34 cellular contexts compared by ENCODE assay signal in the genomic region with DNA sequence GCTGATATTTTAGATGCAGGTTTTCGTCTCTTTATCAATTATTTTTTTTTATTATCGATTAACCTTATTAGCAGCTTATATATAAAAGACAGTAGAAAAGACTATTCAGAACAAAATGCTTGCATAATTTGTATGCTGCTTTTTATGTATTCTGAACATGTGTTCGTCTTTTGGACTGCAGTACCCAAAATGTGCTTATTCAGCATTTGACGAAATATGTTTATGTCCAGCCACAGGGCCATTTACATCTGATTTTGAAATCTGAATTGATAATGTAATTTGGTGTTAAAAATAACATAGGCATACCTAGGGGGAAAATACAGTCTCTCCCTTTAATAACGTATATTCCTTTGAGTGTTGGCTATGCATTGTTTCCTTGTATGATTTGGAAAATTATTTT.
"Had no signal": no experiment of that assay in that cellular context is flagged by ENCODE, and none has a peak within 500 bp of the region (broad histone marks: within the 10 kb centered on the region; RNA-seq: fewer than 3 reads in every experiment).

No MANE protein-coding gene starts in this region.

- H3K27me3 Mint-ChIP-seq: activated B cell treated with CpG ODN at 0.5 μM for 24 hours; activated CD4-positive, alpha-beta memory T cell treated with anti-CD3 and anti-CD28 coated beads for 36 hours; activated CD4-positive, alpha-beta T cell treated with anti-CD3 and anti-CD28 coated beads, Interleukin-2, amount 10 ng/mL, durations not matched to agents 24 days and 14 days; activated CD8-positive, alpha-beta T cell treated with anti-CD3 and anti-CD28 coated beads for 36 hours; activated naive CD8-positive, alpha-beta T cell treated with anti-CD3 and anti-CD28 coated beads for 36 hours; activated T-helper 17 cell treated with anti-CD3 and anti-CD28 coated beads, Interleukin-2, amount 50 U/mL, for 72 hours; T-helper 17 cell had no signal

- H3K36me3 ChIP-seq: adrenal gland, brain microvascular endothelial cell, breast epithelium had no signal

- ATAC-seq: activated CD8-positive, alpha-beta T cell treated with anti-CD3 and anti-CD28 coated beads for 36 hours; activated naive CD4-positive, alpha-beta T cell treated with anti-CD3 and anti-CD28 coated beads, Interleukin-2, amount 50 U/mL, for 72 hours; activated T-cell treated with anti-CD3 and anti-CD28 coated beads, Interleukin-2, amount 50 U/mL, for 4 hours; activated T-cell treated with anti-CD3 and anti-CD28 coated beads, Interleukin-2, amount 50 U/mL, for 72 hours; activated T-helper 17 cell treated with anti-CD3 and anti-CD28 coated beads, Interleukin-2, amount 50 U/mL, for 72 hours; body of pancreas; T-helper 17 cell had no signal

- FAIRE-seq: astrocyte, TTC549 had no signal

- H3K27ac ChIP-seq: adrenal gland, body of pancreas, brain microvascular endothelial cell, breast epithelium, VCaP had no signal

- H3K4me1 Mint-ChIP-seq: activated B cell treated with CpG ODN at 0.5 μM for 24 hours; activated CD4-positive, alpha-beta T cell treated with anti-CD3 and anti-CD28 coated beads, Interleukin-2, amount 10 ng/mL, durations not matched to agents 24 days and 14 days; activated T-helper 17 cell treated with anti-CD3 and anti-CD28 coated beads, Interleukin-2, amount 50 U/mL, for 72 hours; T-helper 17 cell had no signal

- H3K27me3 ChIP-seq: adrenal gland, body of pancreas, brain microvascular endothelial cell, breast epithelium had no signal

- H3K9me3 Mint-ChIP-seq: activated CD4-positive, alpha-beta T cell treated with anti-CD3 and anti-CD28 coated beads, Interleukin-2, amount 10 ng/mL, durations not matched to agents 24 days and 14 days; activated naive CD8-positive, alpha-beta T cell treated with anti-CD3 and anti-CD28 coated beads for 36 hours; activated T-cell treated with anti-CD3 and anti-CD28 coated beads, Interleukin-2, amount 50 U/mL, for 72 hours had no signal

- H3K4me1 ChIP-seq: adrenal gland, body of pancreas, breast epithelium had no signal

- DNase-seq: activated B cell treated with CpG ODN at 0.5 μM for 24 hours; activated CD4-positive, alpha-beta memory T cell treated with anti-CD3 and anti-CD28 coated beads for 36 hours; activated CD4-positive, alpha-beta T cell treated with anti-CD3 and anti-CD28 coated beads for 4 hours; activated CD4-positive, alpha-beta T cell treated with anti-CD3 and anti-CD28 coated beads, Interleukin-2, amount 10 ng/mL, durations not matched to agents 24 days and 14 days; activated CD4-positive, alpha-beta T cell treated with anti-CD3 and anti-CD28 coated beads, Interleukin-2, amount 50 U/mL, for 1 hour; activated CD4-positive, alpha-beta T cell treated with anti-CD3 and anti-CD28 coated beads, Interleukin-2, amount 50 U/mL, for 4 hours; activated CD4-positive, CD25-positive, alpha-beta regulatory T cell treated with anti-CD3 and anti-CD28 coated beads, Interleukin-2, amount 50 U/mL, for 72 hours; activated CD8-positive, alpha-beta memory T cell treated with anti-CD3 and anti-CD28 coated beads, Interleukin-2, amount 50 U/mL, for 4 hours; activated CD8-positive, alpha-beta T cell treated with anti-CD3 and anti-CD28 coated beads for 36 hours; activated effector memory CD4-positive, alpha-beta T cell treated with anti-CD3 and anti-CD28 coated beads, Interleukin-2, amount 50 U/mL, for 16 hours; activated gamma-delta T cell treated with Interleukin-2 at 50 U/mL for 16 hours; activated naive CD4-positive, alpha-beta T cell; activated naive CD4-positive, alpha-beta T cell treated with anti-CD3 and anti-CD28 coated beads for 36 hours; activated naive CD4-positive, alpha-beta T cell treated with anti-CD3 and anti-CD28 coated beads, Interleukin-2, amount 50 U/mL, for 16 hours; activated naive CD8-positive, alpha-beta T cell treated with anti-CD3 and anti-CD28 coated beads for 36 hours; activated T-cell treated with anti-CD3 and anti-CD28 coated beads for 4 hours; activated T-cell treated with anti-CD3 and anti-CD28 coated beads, Interleukin-2, amount 50 U/mL, for 1 hour; activated T-cell treated with anti-CD3 and anti-CD28 coated beads, Interleukin-2, amount 50 U/mL, for 4 hours; activated T-cell treated with anti-CD3 and anti-CD28 coated beads, Interleukin-2, amount 50 U/mL, for 72 hours; adrenal gland; amniotic stem cell; aorta; body of pancreas; brain microvascular endothelial cell; central memory CD4-positive, alpha-beta T cell; T-helper 17 cell; T-helper 9 cell had no signal

- H3K9me3 ChIP-seq: adrenal gland, body of pancreas, breast epithelium had no signal

- H3K27ac Mint-ChIP-seq: activated B cell treated with CpG ODN at 0.5 μM for 24 hours; activated CD4-positive, alpha-beta memory T cell treated with anti-CD3 and anti-CD28 coated beads for 36 hours; activated CD4-positive, alpha-beta T cell treated with anti-CD3 and anti-CD28 coated beads, Interleukin-2, amount 10 ng/mL, durations not matched to agents 24 days and 14 days; activated CD8-positive, alpha-beta T cell treated with anti-CD3 and anti-CD28 coated beads for 36 hours; activated naive CD4-positive, alpha-beta T cell treated with anti-CD3 and anti-CD28 coated beads for 36 hours; activated naive CD4-positive, alpha-beta T cell treated with anti-CD3 and anti-CD28 coated beads, Interleukin-2, amount 50 U/mL, for 72 hours; activated naive CD8-positive, alpha-beta T cell treated with anti-CD3 and anti-CD28 coated beads for 36 hours; activated T-cell treated with anti-CD3 and anti-CD28 coated beads, Interleukin-2, amount 50 U/mL, for 72 hours; activated T-helper 1 cell treated with anti-CD3 and anti-CD28 coated beads, Interleukin-12 subunit alpha, Interleukin-12 subunit beta, Interleukin-2, Interleukin-4 antibody, amounts not matched to agents 30 ng/mL and 10 ng/mL and 1 ng/mL, durations not matched to agents 14 hours and 24 hours and 36 hours; activated T-helper 17 cell treated with anti-CD3 and anti-CD28 coated beads, Interleukin-2, amount 50 U/mL, for 72 hours; T-helper 17 cell had no signal

- H3K4me3 Mint-ChIP-seq: activated B cell treated with CpG ODN at 0.5 μM for 24 hours; activated CD4-positive, alpha-beta memory T cell treated with anti-CD3 and anti-CD28 coated beads for 36 hours; activated CD4-positive, alpha-beta T cell treated with anti-CD3 and anti-CD28 coated beads, Interleukin-2, amount 10 ng/mL, durations not matched to agents 24 days and 14 days; activated CD8-positive, alpha-beta T cell treated with anti-CD3 and anti-CD28 coated beads for 36 hours; activated naive CD4-positive, alpha-beta T cell treated with anti-CD3 and anti-CD28 coated beads for 36 hours; activated naive CD8-positive, alpha-beta T cell treated with anti-CD3 and anti-CD28 coated beads for 36 hours; activated T-cell treated with anti-CD3 and anti-CD28 coated beads, Interleukin-2, amount 50 U/mL, for 4 hours; activated T-cell treated with anti-CD3 and anti-CD28 coated beads, Interleukin-2, amount 50 U/mL, for 72 hours; activated T-helper 1 cell treated with anti-CD3 and anti-CD28 coated beads, Interleukin-12 subunit alpha, Interleukin-12 subunit beta, Interleukin-2, Interleukin-4 antibody, amounts not matched to agents 30 ng/mL and 10 ng/mL and 1 ng/mL, durations not matched to agents 14 hours and 24 hours and 36 hours; activated T-helper 17 cell treated with anti-CD3 and anti-CD28 coated beads, Interleukin-2, amount 50 U/mL, for 72 hours; T-helper 17 cell had no signal

- H3K4me3 ChIP-seq: adrenal gland, body of pancreas, breast epithelium had no signal
